Comparison of ENCODE assay signal across 9 cellular contexts in the genomic region with DNA sequence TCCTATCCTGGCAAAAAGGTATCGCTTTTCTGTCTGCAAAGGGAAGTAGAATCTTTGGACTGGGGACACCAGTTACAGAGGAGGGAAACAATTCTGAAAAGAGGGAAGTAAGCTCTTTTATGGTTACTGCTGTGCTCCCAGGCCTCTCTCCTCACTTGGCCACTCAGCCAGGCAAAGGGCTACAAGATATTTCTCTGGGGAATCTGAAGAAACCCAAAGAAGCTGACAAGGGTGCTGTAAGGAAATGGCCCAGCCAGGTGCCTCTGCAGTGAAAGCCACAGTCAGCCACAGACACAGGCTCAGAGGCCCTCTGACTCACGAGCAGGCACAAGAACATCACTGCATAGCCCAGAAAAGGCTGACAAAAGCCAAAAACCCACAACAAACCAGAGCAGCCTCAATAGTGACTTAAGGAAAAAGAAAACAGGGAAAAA. TPM values are rescaled to one million over a fixed set of nuclear protein-coding genes. Genes with fewer than 3 reads are reported as not detected.
DNase-seq lines count a peak whose midpoint lies in the region; ATAC-seq, FAIRE-seq and TF ChIP-seq lines count a peak whose summit lies in the region.
"Had no signal": no experiment of that assay in that cellular context is flagged by ENCODE, and none has a peak within 500 bp of the region (broad histone marks: within the 10 kb centered on the region; RNA-seq: fewer than 3 reads in every experiment).

No MANE protein-coding gene starts in this region.

- H3K36me3 ChIP-seq in pancreas: no peaks in the 10 kb centered on the region
- H3K36me3 ChIP-seq: lower lobe of right lung had no signal

- no peak for TF ChIP-seq CTCF in pancreas (IDR thresholded peaks at IDR 0.05)
- TF ChIP-seq CTCF in D721Med (IDR thresholded peaks at IDR 0.05; ENCODE audit: insufficient read depth, missing control alignments): no peak

- DNase-seq in GM12892 (ENCODE audit: insufficient read length) (peak; percentile 33), T-helper 1 cell (peak; percentile 12 to 70 (median 37)), amniotic epithelial cell (ENCODE audit: low read depth) (peak; percentile 44), pancreas (no peak), D721Med (ENCODE audit: insufficient read length, low spot score) (no peak), NCI-H526 (lab: John Stamatoyannopoulos, UW) (no peak), urothelium cell line (ENCODE audit: low spot score) (no peak)
- DNase-seq: lower lobe of right lung had no signal

- peak overlapping the region in 1 of 4 donors; percentile 1 for H3K4me3 ChIP-seq in pancreas
- H3K4me3 ChIP-seq: lower lobe of right lung had no signal

- intact Hi-C loops in pancreas (cut with DNase I): no loop called here

- H3K4me1 ChIP-seq in pancreas: peaks cover 7 to 43% (median 14%) of the 10 kb centered on the region in 3 donors

- H3K27me3 ChIP-seq in pancreas: no peaks in the 10 kb centered on the region

- H3K9me3 ChIP-seq in pancreas: no peaks in the 10 kb centered on the region
- H3K9me3 ChIP-seq: lower lobe of right lung had no signal

- ATAC-seq in HG03095 (IDR thresholded peaks at IDR 0.05; ENCODE audit: unreplicated experiment) (peak; percentile 43), pancreas (peak; percentile 5 to 55 (median 24))

- FAIRE-seq in GM12892 (lab: Jason Lieb, UNC) (peak; percentile 88), pancreas (lab: Jason Lieb, UNC) (no peak), D721Med (lab: Jason Lieb, UNC) (no peak), urothelium cell line (lab: Jason Lieb, UNC) (no peak)

- WGBS in pancreas, 2 donors: 47 to 58% methylated on average over 2 of the region's 2 CpGs

- TF ChIP-seq POLR2A in GM12892 (IDR thresholded peaks at IDR 0.05; ENCODE audit: low read depth, low read length): peak; percentile 59; the same call in 1 of the 2 replicates

- peak overlapping the region in 2 of 4 donors; percentile 52 to 62 for H3K27ac ChIP-seq in pancreas
- H3K27ac ChIP-seq: lower lobe of right lung had no signal

RNA-seq across cellular contexts. Expression of gene HDLBP, which starts 5.8 kb away (rescaled TPM):
- 138 TPM for polyA plus RNA-seq in GM12892 (2012; ENCODE audit: missing spikeins)
- total RNA-seq in pancreas: 100 to 1,000 TPM; 733 to 996 (median 775) TPM
- 100 to 1,000 TPM; 273 to 346 TPM for polyA plus RNA-seq in pancreas

RNA-seq across cellular contexts. Expression of gene SEPTIN2, which starts 6.0 kb away (rescaled TPM):
- 241 TPM for polyA plus RNA-seq in GM12892 (2012; ENCODE audit: missing spikeins)
- 100 to 1,000 TPM; 149 to 245 (median 204) TPM for total RNA-seq in pancreas
- polyA plus RNA-seq in pancreas: 100 to 1,000 TPM; 106 to 158 TPM

RNA-seq across cellular contexts. Expression of gene FARP2, which starts 46.4 kb away (rescaled TPM):
- 26.3 TPM for polyA plus RNA-seq in GM12892 (2012; ENCODE audit: missing spikeins)
- 10 to 100 TPM; 16.9 to 44.9 (median 24.2) TPM for total RNA-seq in pancreas
- 10 to 100 TPM; 26.2 to 35.3 TPM for polyA plus RNA-seq in pancreas

Comparison
In these comparisons a context has a peak if more than half of its experiments do, and no peak if none do; other contexts are left out.
1. DNase-seq: peak in GM12892 (single experiment), T-helper 1 cell (5 of 5) and amniotic epithelial cell (single experiment); none in pancreas (0 of 6), D721Med (single experiment), NCI-H526 (0 of 2) and urothelium cell line (single experiment).